In genomic region chr1:185001312-185001880, GRCh38 we compare ENCODE assay signal across 7 cellular contexts. TPM values are rescaled to one million over a fixed set of nuclear protein-coding genes. Genes with fewer than 3 reads are reported as not detected.
DNase-seq lines count a peak whose midpoint lies in the region; ATAC-seq and TF ChIP-seq lines count a peak whose summit lies in the region.
"Not testable (repeated sequence)": the region's sequence is repeated elsewhere in the genome, so short reads cannot be mapped to it uniquely, and the experiment has no call there.

No MANE protein-coding gene starts in this region.

- not testable (repeated sequence) for H3F3A ChIP-seq in neural progenitor cell (ENCODE audit: low read depth)

- not testable (repeated sequence) for H3K4me2 ChIP-seq in neural progenitor cell

- H3K27me3 Mint-ChIP-seq in Caco-2 (ENCODE audit: insufficient read depth, unreplicated experiment); neural progenitor cell (ENCODE audit: insufficient read depth, low read depth): not testable (repeated sequence)

- peak overlapping the region; percentile 56 for H3K27ac Mint-ChIP-seq in Caco-2 (ENCODE audit: unreplicated experiment)
- H3K27ac Mint-ChIP-seq in neural progenitor cell: not testable (repeated sequence)

- not testable (repeated sequence) for H3K9ac ChIP-seq in neural progenitor cell

- not testable (repeated sequence) for BruUV-seq in Caco-2 (replicated peaks; lab: Mats Ljungman, UMichigan); Panc1 (replicated peaks; lab: Mats Ljungman, UMichigan)

- H4K20me1 ChIP-seq in neural progenitor cell (ENCODE audit: low read depth): not testable (repeated sequence)

- peak; percentile 88; the same call in 1 of the 2 replicates for ATAC-seq in Panc1

- H3K36me3 Mint-ChIP-seq in Caco-2 (ENCODE audit: insufficient read depth, unreplicated experiment); neural progenitor cell: not testable (repeated sequence)

- peak; percentile 31 to 47 for DNase-seq in Caco-2
- peak; percentile 7 for DNase-seq in H7
- peak; percentile 41 for DNase-seq in LoVo (ENCODE audit: low spot score)
- DNase-seq in NCI-H2227 (lab: John Stamatoyannopoulos, UW; ENCODE audit: unreplicated experiment): peak; percentile 18
- DNase-seq in Panc1 (ENCODE audit: low read depth, low spot score); neural progenitor cell (ENCODE audit: low spot score): not testable (repeated sequence)
- peak; percentile 16 to 44 for DNase-seq in T47D (ENCODE audit: low read depth in 1 of 2, low spot score in 1 of 2)

- CTCF ChIA-PET in Caco-2 (lab: Charles Lee); Panc1 (lab: Charles Lee): not testable (repeated sequence)

- not testable (repeated sequence) for H3K27ac ChIP-seq in Panc1 (ENCODE audit: low read length); neural progenitor cell

- not testable (repeated sequence) for H3K4me1 Mint-ChIP-seq in Caco-2 (ENCODE audit: low read depth, unreplicated experiment); neural progenitor cell

- H3K9me3 ChIP-seq in Caco-2; Panc1 (ENCODE audit: control insufficient read depth, insufficient read depth, low read depth, low read length); neural progenitor cell (ENCODE audit: low read depth): not testable (repeated sequence)

- not testable (repeated sequence) for H3K9me3 Mint-ChIP-seq in Caco-2 (ENCODE audit: unreplicated experiment); neural progenitor cell

- in situ Hi-C loops in Panc1 (cut with HindIII; ENCODE audit: low pct_unique_long_range_greater_than_20kb, low sequenced_read_pairs); T47D (cut with HindIII; ENCODE audit: low pct_unique_long_range_greater_than_20kb, low sequenced_read_pairs): not testable (repeated sequence)

- H3K79me2 ChIP-seq in neural progenitor cell (ENCODE audit: low read depth): not testable (repeated sequence)

- not testable (repeated sequence) for H3K36me3 ChIP-seq in Caco-2 (ENCODE audit: control insufficient read depth, insufficient read depth, low read length); H7 (replicated peaks; ENCODE audit: control insufficient read depth, insufficient read depth, low read length); Panc1 (ENCODE audit: control insufficient read depth, insufficient read depth, low read length); neural progenitor cell

- H3K4me1 ChIP-seq in Caco-2; Panc1 (ENCODE audit: control insufficient read depth, insufficient read depth, low read length); neural progenitor cell: not testable (repeated sequence)

- intact Hi-C loops in Caco-2 (cut with micrococcal nuclease; ENCODE audit: unreplicated experiment); Panc1 (cut with micrococcal nuclease; ENCODE audit: unreplicated experiment): not testable (repeated sequence)

- not testable (repeated sequence) for H2AFZ ChIP-seq in neural progenitor cell (replicated peaks)

- not testable (repeated sequence) for H3K27me3 ChIP-seq in Caco-2 (replicated peaks; ENCODE audit: control insufficient read depth, insufficient read depth, low read length); H7 (ENCODE audit: control insufficient read depth, insufficient read depth, low read length); Panc1 (ENCODE audit: control insufficient read depth, insufficient read depth, low read length); neural progenitor cell

- not testable (repeated sequence) for TF ChIP-seq CTCF in Caco-2 (IDR thresholded peaks at IDR 0.05; ENCODE audit: insufficient read depth in 1 of 2, low read depth in 1 of 2, low read length in 1 of 2, severe bottlenecking in 1 of 2, unreplicated experiment in 1 of 2); Panc1 (IDR thresholded peaks at IDR 0.05); neural progenitor cell (IDR thresholded peaks at IDR 0.05)

- H3K4me3 ChIP-seq in Caco-2 (ENCODE audit: low read depth, low read length) (peak overlapping the region; percentile 47), H7 (ENCODE audit: insufficient read depth, low read depth, low read length) (peak overlapping the region; percentile 31; the same call in 1 of the 2 replicates), Panc1 (ENCODE audit: low read depth in 2 of 2, low read length in 2 of 2) (peak overlapping the region; percentile 36 to 59)
- H3K4me3 ChIP-seq in neural progenitor cell: not testable (repeated sequence)

- H3K4me3 Mint-ChIP-seq in Caco-2 (ENCODE audit: unreplicated experiment) (peak overlapping the region; percentile 84), neural progenitor cell (peak overlapping the region; percentile 35)

- POLR2A ChIA-PET in Caco-2 (lab: Charles Lee); Panc1 (lab: Charles Lee): not testable (repeated sequence)

RNA-seq across cellular contexts. Expression of gene NIBAN1, which starts 27.1 kb away (rescaled TPM):
- total RNA-seq in Caco-2 (2022) (14.3 and 20.8 TPM in 2 replicates), Panc1 (2021; ENCODE audit: unreplicated experiment) (6.7 TPM), neural progenitor cell (ENCODE audit: low replicate concordance) (0.15 and 0.36 TPM in 2 replicates)
- 3.6 and 3.8 TPM in 2 replicates for total RNA-seq in H7 (2014; rRNA removed; shearing (Covaris generic))
- polyA plus RNA-seq in Panc1 (2012; ENCODE audit: insufficient read length): 1.3 TPM

RNA-seq across cellular contexts. Expression of gene RNF2, which starts 44.0 kb away (rescaled TPM):
- 27.1 and 31.7 TPM in 2 replicates for total RNA-seq in Caco-2 (2022)
- 41.3 and 53.0 TPM in 2 replicates for total RNA-seq in H7 (2014; rRNA removed; shearing (Covaris generic))
- 32.8 TPM for total RNA-seq in Panc1 (2021; ENCODE audit: unreplicated experiment)
- 15.4 TPM for polyA plus RNA-seq in Panc1 (2012; ENCODE audit: insufficient read length)
- 54.5 and 81.2 TPM in 2 replicates for total RNA-seq in neural progenitor cell (ENCODE audit: low replicate concordance)
